8 cellular contexts compared by ENCODE assay signal in the genomic region with DNA sequence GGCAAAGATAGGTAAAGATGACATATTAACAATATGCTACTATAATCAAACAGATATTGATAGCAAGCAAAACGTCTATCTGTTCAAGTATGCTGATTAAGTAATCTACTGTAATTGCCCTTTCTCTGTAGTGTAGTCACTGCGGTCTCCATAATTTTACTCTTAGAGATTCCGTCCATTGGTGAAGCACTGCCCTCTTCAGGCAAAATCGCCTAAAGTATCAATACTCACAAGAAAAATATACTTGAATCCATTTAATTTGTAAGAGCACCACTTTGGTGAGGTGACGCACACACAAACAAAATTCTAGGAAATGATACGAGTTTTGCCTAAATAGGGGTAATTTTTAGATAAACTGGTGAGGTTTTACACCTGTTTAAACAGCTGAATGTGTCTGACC.
DNase-seq lines count a peak whose midpoint lies in the region; ATAC-seq, FAIRE-seq and TF ChIP-seq lines count a peak whose summit lies in the region.

No MANE protein-coding gene starts in this region.

- no peaks in the 10 kb centered on the region for H3K9me3 ChIP-seq in A549

- TF ChIP-seq EP300 in A549 (IDR thresholded peaks at IDR 0.05) = no peak

- H3K27ac ChIP-seq in A549 = no peak overlapping the region
- no peak overlapping the region for H3K27ac ChIP-seq in HL-60 (replicated peaks)

- H3K4me3 ChIP-seq in A549 (no peak overlapping the region), HL-60 (replicated peaks; ENCODE audit: insufficient read depth, low read length) (no peak overlapping the region)

- DNase-seq in A549 (ENCODE audit: low read depth in 1 of 2, low spot score in 1 of 2) (peak in 1 of 2 experiments; percentile 10), HL-60 (ENCODE audit: low read depth in 1 of 2, low spot score in 1 of 2) (peak; percentile 2 to 5), iPS-NIHi11 (ENCODE audit: low spot score) (peak; percentile 33), NCI-H2196 treated with DMSO at 0.1 percent for 48 hours (lab: John Stamatoyannopoulos, UW; ENCODE audit: unreplicated experiment) (no peak), GM19239 (ENCODE audit: insufficient read length, low spot score) (no peak)
- no peak for DNase-seq in effector CD8-positive, alpha-beta T cell (lab: John Stamatoyannopoulos, UW)

- 32% methylated on average over 6 of the region's 6 CpGs for WGBS in A549 (ENCODE audit: missing lambda C conversion rate)

- TF ChIP-seq POLR2A in A549 (IDR thresholded peaks at IDR 0.05; ENCODE audit: low read length) = no peak

- FAIRE-seq in A549 (lab: Jason Lieb, UNC) = no peak
- FAIRE-seq in GM19239 (lab: Jason Lieb, UNC) = no peak

- POLR2A ChIA-PET in A549 (lab: Yijun Ruan, JAX) = no interaction called here

- H3K27me3 ChIP-seq in HL-60 (ENCODE audit: insufficient read depth, poor library complexity, severe bottlenecking) = no peaks in the 10 kb centered on the region

- peak in 1 of 2 experiments; percentile 49; a peak in 2 of 5 replicates for TF ChIP-seq RAD21 in A549 (conservative IDR thresholded peaks at IDR 0.05 in 1 of 2, IDR thresholded peaks at IDR 0.05 in 1 of 2)

- no peaks in the 10 kb centered on the region for H3K4me1 ChIP-seq in A549

- TF ChIP-seq CTCF in A549 (IDR thresholded peaks at IDR 0.05) (0 out of 3 replicates have a peak, but pooled peaks have one; percentile 9), HL-60 (IDR thresholded peaks at IDR 0.05; ENCODE audit: insufficient read depth, low read length) (no peak)

- CTCF ChIA-PET in A549 (lab: Yijun Ruan, JAX) = no interaction called here

- ATAC-seq in A549 (no peak), SK-N-SH treated with all-trans-retinoic acid at 6 μM for 48 hours (peak; percentile 46; the same call in 2 of the 3 replicates), HG02798 (IDR thresholded peaks at IDR 0.05; ENCODE audit: poor library complexity, unreplicated experiment) (no peak)

- H3K4me2 ChIP-seq in A549 = no peak overlapping the region

TF ChIP-seq in A549, 52 proteins besides CTCF, POLR2A, EP300 and RAD21 (continues in another document):
- TF ChIP-seq CHD4 (IDR thresholded peaks at IDR 0.05; ENCODE audit: borderline replicate concordance) (no peak), RCOR1 (IDR thresholded peaks at IDR 0.05; ENCODE audit: low read depth, low read length) (no peak), MAFK (IDR thresholded peaks at IDR 0.05; ENCODE audit: partially characterized antibody) (no peak), ZSCAN20 (CRISPR knock-in tag; IDR thresholded peaks at IDR 0.05) (no peak), MAZ (IDR thresholded peaks at IDR 0.05; ENCODE audit: borderline replicate concordance, low read depth, low read length) (no peak), TFCP2L1 (CRISPR knock-in tag; IDR thresholded peaks at IDR 0.05) (no peak), ESRRA (IDR thresholded peaks at IDR 0.05; ENCODE audit: borderline replicate concordance, low read length) (no peak), HOXA7 (CRISPR knock-in tag; IDR thresholded peaks at IDR 0.05) (no peak), PHF8 (IDR thresholded peaks at IDR 0.05; ENCODE audit: borderline replicate concordance, low read depth) (no peak), CEBPB (IDR thresholded peaks at IDR 0.05) (no peak), CBX8 (IDR thresholded peaks at IDR 0.05) (no peak), NR3C1 (IDR thresholded peaks at IDR 0.05) (no peak), GATA3 (IDR thresholded peaks at IDR 0.05; ENCODE audit: borderline replicate concordance) (no peak)
- TF ChIP-seq, protein P1, sequence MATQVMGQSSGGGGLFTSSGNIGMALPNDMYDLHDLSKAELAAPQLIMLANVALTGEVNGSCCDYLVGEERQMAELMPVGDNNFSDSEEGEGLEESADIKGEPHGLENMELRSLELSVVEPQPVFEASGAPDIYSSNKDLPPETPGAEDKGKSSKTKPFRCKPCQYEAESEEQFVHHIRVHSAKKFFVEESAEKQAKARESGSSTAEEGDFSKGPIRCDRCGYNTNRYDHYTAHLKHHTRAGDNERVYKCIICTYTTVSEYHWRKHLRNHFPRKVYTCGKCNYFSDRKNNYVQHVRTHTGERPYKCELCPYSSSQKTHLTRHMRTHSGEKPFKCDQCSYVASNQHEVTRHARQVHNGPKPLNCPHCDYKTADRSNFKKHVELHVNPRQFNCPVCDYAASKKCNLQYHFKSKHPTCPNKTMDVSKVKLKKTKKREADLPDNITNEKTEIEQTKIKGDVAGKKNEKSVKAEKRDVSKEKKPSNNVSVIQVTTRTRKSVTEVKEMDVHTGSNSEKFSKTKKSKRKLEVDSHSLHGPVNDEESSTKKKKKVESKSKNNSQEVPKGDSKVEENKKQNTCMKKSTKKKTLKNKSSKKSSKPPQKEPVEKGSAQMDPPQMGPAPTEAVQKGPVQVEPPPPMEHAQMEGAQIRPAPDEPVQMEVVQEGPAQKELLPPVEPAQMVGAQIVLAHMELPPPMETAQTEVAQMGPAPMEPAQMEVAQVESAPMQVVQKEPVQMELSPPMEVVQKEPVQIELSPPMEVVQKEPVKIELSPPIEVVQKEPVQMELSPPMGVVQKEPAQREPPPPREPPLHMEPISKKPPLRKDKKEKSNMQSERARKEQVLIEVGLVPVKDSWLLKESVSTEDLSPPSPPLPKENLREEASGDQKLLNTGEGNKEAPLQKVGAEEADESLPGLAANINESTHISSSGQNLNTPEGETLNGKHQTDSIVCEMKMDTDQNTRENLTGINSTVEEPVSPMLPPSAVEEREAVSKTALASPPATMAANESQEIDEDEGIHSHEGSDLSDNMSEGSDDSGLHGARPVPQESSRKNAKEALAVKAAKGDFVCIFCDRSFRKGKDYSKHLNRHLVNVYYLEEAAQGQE (IDR thresholded peaks at IDR 0.05) = no peak
- TF ChIP-seq, protein P2, sequence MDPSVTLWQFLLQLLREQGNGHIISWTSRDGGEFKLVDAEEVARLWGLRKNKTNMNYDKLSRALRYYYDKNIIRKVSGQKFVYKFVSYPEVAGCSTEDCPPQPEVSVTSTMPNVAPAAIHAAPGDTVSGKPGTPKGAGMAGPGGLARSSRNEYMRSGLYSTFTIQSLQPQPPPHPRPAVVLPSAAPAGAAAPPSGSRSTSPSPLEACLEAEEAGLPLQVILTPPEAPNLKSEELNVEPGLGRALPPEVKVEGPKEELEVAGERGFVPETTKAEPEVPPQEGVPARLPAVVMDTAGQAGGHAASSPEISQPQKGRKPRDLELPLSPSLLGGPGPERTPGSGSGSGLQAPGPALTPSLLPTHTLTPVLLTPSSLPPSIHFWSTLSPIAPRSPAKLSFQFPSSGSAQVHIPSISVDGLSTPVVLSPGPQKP (IDR thresholded peaks at IDR 0.05; ENCODE audit: low read depth, low read length) = no peak

TF ChIP-seq in SK-N-SH treated with all-trans-retinoic acid at 6 μM for 48 hours, 23 proteins besides CTCF, POLR2A, EP300 and RAD21:
- TF ChIP-seq ZNF565 (CRISPR knock-in tag; conservative IDR thresholded peaks at IDR 0.05; ENCODE audit: low read depth) (no peak), TOX (CRISPR knock-in tag; IDR thresholded peaks at IDR 0.05; ENCODE audit: borderline replicate concordance) (no peak), ZNF8 (CRISPR knock-in tag; IDR thresholded peaks at IDR 0.05) (no peak), ISL1 (CRISPR knock-in tag; IDR thresholded peaks at IDR 0.05) (no peak), ARNTL (CRISPR knock-in tag; IDR thresholded peaks at IDR 0.05; ENCODE audit: borderline replicate concordance, low read depth) (no peak), ESRRG (CRISPR knock-in tag; IDR thresholded peaks at IDR 0.05) (no peak), ZFP30 (CRISPR knock-in tag; IDR thresholded peaks at IDR 0.05) (no peak), ZFP3 (CRISPR knock-in tag; IDR thresholded peaks at IDR 0.05) (no peak), RARB (CRISPR knock-in tag; IDR thresholded peaks at IDR 0.05) (no peak), ZNF70 (CRISPR knock-in tag; IDR thresholded peaks at IDR 0.05) (no peak)
- TF ChIP-seq, protein P3, sequence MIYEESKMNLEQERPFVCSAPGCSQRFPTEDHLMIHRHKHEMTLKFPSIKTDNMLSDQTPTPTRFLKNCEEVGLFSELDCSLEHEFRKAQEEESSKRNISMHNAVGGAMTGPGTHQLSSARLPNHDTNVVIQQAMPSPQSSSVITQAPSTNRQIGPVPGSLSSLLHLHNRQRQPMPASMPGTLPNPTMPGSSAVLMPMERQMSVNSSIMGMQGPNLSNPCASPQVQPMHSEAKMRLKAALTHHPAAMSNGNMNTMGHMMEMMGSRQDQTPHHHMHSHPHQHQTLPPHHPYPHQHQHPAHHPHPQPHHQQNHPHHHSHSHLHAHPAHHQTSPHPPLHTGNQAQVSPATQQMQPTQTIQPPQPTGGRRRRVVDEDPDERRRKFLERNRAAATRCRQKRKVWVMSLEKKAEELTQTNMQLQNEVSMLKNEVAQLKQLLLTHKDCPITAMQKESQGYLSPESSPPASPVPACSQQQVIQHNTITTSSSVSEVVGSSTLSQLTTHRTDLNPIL (CRISPR knock-in tag; IDR thresholded peaks at IDR 0.05; ENCODE audit: low read depth) = no peak

Comparison
In these comparisons a context has a peak if more than half of its experiments do, and no peak if none do; other contexts are left out.
1. DNase-seq: peak in HL-60 (2 of 2) and iPS-NIHi11 (single experiment); none in effector CD8-positive, alpha-beta T cell (single experiment), NCI-H2196 treated with DMSO at 0.1 percent for 48 hours (single experiment) and GM19239 (single experiment).